Comparison of ENCODE assay signal across 1 cellular context in the genomic region with DNA sequence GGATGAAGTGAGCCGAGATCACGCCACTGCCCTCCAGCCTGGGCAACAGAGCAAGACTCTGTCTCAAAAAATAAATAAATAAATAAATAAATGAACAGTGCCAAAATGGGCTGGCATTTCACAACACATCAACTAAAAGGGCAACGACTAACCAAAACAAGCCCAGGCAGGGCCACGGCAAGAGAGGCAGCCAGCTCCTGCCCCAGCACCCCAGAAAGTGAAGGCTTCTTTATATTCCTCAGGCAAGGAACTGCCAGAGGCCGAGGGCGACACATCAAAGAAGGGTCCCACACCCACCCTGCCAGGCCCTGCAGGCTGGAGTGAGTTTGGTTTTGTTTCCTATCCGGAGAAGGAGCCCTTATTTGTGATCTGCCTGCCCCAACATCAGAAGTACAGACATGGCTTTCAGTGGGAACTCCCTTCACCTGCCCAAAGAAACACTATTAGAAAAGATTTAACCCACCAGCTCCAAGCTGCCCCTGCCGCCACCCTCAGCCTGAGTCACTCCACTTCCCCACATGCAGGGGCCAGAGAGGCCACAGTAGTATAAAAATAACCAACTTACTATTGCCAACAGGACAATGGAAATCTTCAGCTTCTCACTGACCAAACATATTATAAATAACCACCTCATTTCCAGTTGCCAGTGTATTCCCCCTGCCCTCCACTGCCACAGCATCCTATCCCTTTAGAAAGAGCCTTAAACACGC.
TF ChIP-seq lines count a peak whose summit lies in the region.

No MANE protein-coding gene starts in this region.

TF ChIP-seq in HepG2, 621 proteins besides CTCF, POLR2A, EP300 and RAD21:
- TF ChIP-seq RBFOX2 (IDR thresholded peaks at IDR 0.05; ENCODE audit: low read depth, low read length) (peak; percentile 64), ZNF713 (CRISPR knock-in tag; IDR thresholded peaks at IDR 0.05) (no peak), ZNF354B (CRISPR knock-in tag; IDR thresholded peaks at IDR 0.05) (0 out of 2 replicates have a peak, but pooled peaks have one; percentile 41), ZNF121 (CRISPR knock-in tag; IDR thresholded peaks at IDR 0.05) (peak; percentile 71), HOXA9 (CRISPR knock-in tag; IDR thresholded peaks at IDR 0.05; ENCODE audit: borderline replicate concordance) (no peak), IKZF4 (CRISPR knock-in tag; IDR thresholded peaks at IDR 0.05; ENCODE audit: borderline replicate concordance, low read depth, not compliant biosample characterization) (no peak), RBM22 (optimal IDR thresholded peaks at IDR 0.05; ENCODE audit: low read length) (peak; percentile 78), AGO2 (optimal IDR thresholded peaks at IDR 0.05; ENCODE audit: low read depth, low read length) (peak; percentile 68)
